ENCODE assay signal across 10 cellular contexts in genomic region chr9:93114169-93114983, GRCh38. TPM values are rescaled to one million over a fixed set of nuclear protein-coding genes. Genes with fewer than 3 reads are reported as not detected.
A peak's percentile ranks its signal among the peaks of the same experiment; 100 is the strongest.
DNase-seq lines count a peak whose midpoint lies in the region; ATAC-seq and TF ChIP-seq lines count a peak whose summit lies in the region.
"Had no signal": no experiment of that assay in that cellular context is flagged by ENCODE, and none has a peak within 500 bp of the region (broad histone marks: within the 10 kb centered on the region; RNA-seq: fewer than 3 reads in every experiment).

No MANE protein-coding gene starts in this region.

- H3K27ac Mint-ChIP-seq in WTC11, result peak overlapping the region; percentile 85

- H3K36me3 Mint-ChIP-seq in WTC11, result no peaks in the 10 kb centered on the region

- H3K4me1 ChIP-seq in tibial artery, result peaks cover 0 to 19% (median 10%) of the 10 kb centered on the region in 4 donors

- DNase-seq in activated T-cell treated with anti-CD3 and anti-CD28 coated beads, Interleukin-2, amount 50 U/mL, for 1 hour, result peak; percentile 18
- no peak for DNase-seq in activated T-cell treated with anti-CD3 and anti-CD28 coated beads, Interleukin-2, amount 50 U/mL, for 48 hours
- DNase-seq in WTC11 (ENCODE audit: low spot score), result no peak
- peak; percentile 9 to 22 for DNase-seq in left colon
- peak; percentile 16 to 64 for DNase-seq in tibial artery
- no peak for DNase-seq in NCI-H1694 (lab: John Stamatoyannopoulos, UW)
- no peak for DNase-seq in stimulated activated CD4-positive, alpha-beta T cell treated with anti-CD3 and anti-CD28 coated beads, Interleukin-4, amount 100 ng/mL, for 4 hours
- DNase-seq in NCI-H1417 treated with DMSO at 0.1 percent for 48 hours (lab: John Stamatoyannopoulos, UW), result no peak
- DNase-seq: naive thymus-derived CD8-positive, alpha-beta T cell; NCI-H2081 had no signal

- no peaks in the 10 kb centered on the region for H3K27me3 ChIP-seq in tibial artery

- H3K4me1 Mint-ChIP-seq in WTC11, result peaks cover 15% of the 10 kb centered on the region

- POLR2A ChIA-PET in WTC11 (lab: Charles Lee), result no interaction called here

- no peak overlapping the region for H3K27ac ChIP-seq in tibial artery

- no peak for TF ChIP-seq CTCF in WTC11 (IDR thresholded peaks at IDR 0.05)
- TF ChIP-seq CTCF in tibial artery (IDR thresholded peaks at IDR 0.05), result no peak

- CTCF ChIA-PET in WTC11 (lab: Charles Lee), result interaction anchor here (1.6 to 3.8 kb wide), 3 partner anchors 12 to 188 kb away, joined by 5 to 19 read pairs (median 13); no protein-coding TSS in a partner anchor

- no peaks in the 10 kb centered on the region for H3K27me3 Mint-ChIP-seq in WTC11 (ENCODE audit: low read depth)
- H3K27me3 Mint-ChIP-seq: naive thymus-derived CD8-positive, alpha-beta T cell had no signal

- no peaks in the 10 kb centered on the region for H3K9me3 ChIP-seq in tibial artery

- H3K9me3 Mint-ChIP-seq in WTC11, result no peaks in the 10 kb centered on the region
- H3K9me3 Mint-ChIP-seq: naive thymus-derived CD8-positive, alpha-beta T cell had no signal

- ATAC-seq in WTC11, result no peak
- no peak for ATAC-seq in left colon
- ATAC-seq: naive thymus-derived CD8-positive, alpha-beta T cell had no signal

- peaks cover 35 to 53% (median 53%) of the 10 kb centered on the region in 3 donors for H3K36me3 ChIP-seq in tibial artery

- H3K4me3 ChIP-seq in tibial artery, result no peak overlapping the region

- H3K4me3 Mint-ChIP-seq in WTC11, result no peak overlapping the region
- H3K4me3 Mint-ChIP-seq: naive thymus-derived CD8-positive, alpha-beta T cell had no signal

- intact Hi-C loops in left colon (cut with DNase I, micrococcal nuclease), result no loop called here
- intact Hi-C loops in tibial artery (cut with DNase I; ENCODE audit: low total_unique reads), result no loop called here

TF ChIP-seq in WTC11, 78 proteins besides CTCF, POLR2A, EP300 and RAD21:
- TF ChIP-seq KAT7 (CRISPR knock-in tag; IDR thresholded peaks at IDR 0.05; ENCODE audit: borderline replicate concordance) (no peak), ETV6 (CRISPR knock-in tag; IDR thresholded peaks at IDR 0.05) (no peak), TP53 (CRISPR knock-in tag; IDR thresholded peaks at IDR 0.05) (no peak), FOXJ3 (CRISPR knock-in tag; IDR thresholded peaks at IDR 0.05; ENCODE audit: borderline replicate concordance) (no peak), ZNF138 (CRISPR knock-in tag; conservative IDR thresholded peaks at IDR 0.05) (no peak)
- TF ChIP-seq, protein P1, sequence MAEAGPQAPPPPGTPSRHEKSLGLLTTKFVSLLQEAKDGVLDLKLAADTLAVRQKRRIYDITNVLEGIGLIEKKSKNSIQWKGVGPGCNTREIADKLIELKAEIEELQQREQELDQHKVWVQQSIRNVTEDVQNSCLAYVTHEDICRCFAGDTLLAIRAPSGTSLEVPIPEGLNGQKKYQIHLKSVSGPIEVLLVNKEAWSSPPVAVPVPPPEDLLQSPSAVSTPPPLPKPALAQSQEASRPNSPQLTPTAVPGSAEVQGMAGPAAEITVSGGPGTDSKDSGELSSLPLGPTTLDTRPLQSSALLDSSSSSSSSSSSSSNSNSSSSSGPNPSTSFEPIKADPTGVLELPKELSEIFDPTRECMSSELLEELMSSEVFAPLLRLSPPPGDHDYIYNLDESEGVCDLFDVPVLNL (CRISPR knock-in tag; IDR thresholded peaks at IDR 0.05; ENCODE audit: borderline replicate concordance, low read depth), result no peak
TF ChIP-seq in WTC11: peak in this region for 0.

RNA-seq across cellular contexts. Expression of gene CARD19, which starts 18.4 kb away (rescaled TPM):
- total RNA-seq in WTC11 (2021) (30.0 to 34.5 TPM (median 32.8 TPM) in 3 replicates), left colon (10 to 100 TPM; 41.5 to 62.2 TPM)

RNA-seq across cellular contexts. Expression of gene NINJ1, which starts 19.7 kb away (rescaled TPM):
- 35.6 to 41.3 TPM (median 37.7 TPM) in 3 replicates for total RNA-seq in WTC11 (2021)
- total RNA-seq in left colon, result 10 to 100 TPM; 17.7 to 30.8 TPM

RNA-seq across cellular contexts. Expression of gene SUSD3, which starts 55.9 kb away (rescaled TPM):
- total RNA-seq in WTC11 (2021), result 11.5 to 13.2 TPM (median 11.9 TPM) in 3 replicates
- 1 to 10 TPM in 1 of 2 donors, under 1 TPM in 1; 0.95 to 2.0 TPM for total RNA-seq in left colon

Comparison
In these comparisons a context has a peak if more than half of its experiments do, and no peak if none do; other contexts are left out.
1. DNase-seq: peak in activated T-cell treated with anti-CD3 and anti-CD28 coated beads, Interleukin-2, amount 50 U/mL, for 1 hour (single experiment), left colon (2 of 2) and tibial artery (2 of 2); none in activated T-cell treated with anti-CD3 and anti-CD28 coated beads, Interleukin-2, amount 50 U/mL, for 48 hours (0 of 2), WTC11 (single experiment), NCI-H1694 (single experiment), stimulated activated CD4-positive, alpha-beta T cell treated with anti-CD3 and anti-CD28 coated beads, Interleukin-4, amount 100 ng/mL, for 4 hours (0 of 2) and NCI-H1417 treated with DMSO at 0.1 percent for 48 hours (single experiment).